In genomic region chr18:28523758-28524475, GRCh38 we compare ENCODE assay signal across 15 cellular contexts.
DNase-seq lines count a peak whose midpoint lies in the region; ATAC-seq, FAIRE-seq and TF ChIP-seq lines count a peak whose summit lies in the region.
"Had no signal": no experiment of that assay in that cellular context is flagged by ENCODE, and none has a peak within 500 bp of the region (broad histone marks: within the 10 kb centered on the region; RNA-seq: fewer than 3 reads in every experiment).

No MANE protein-coding gene starts in this region.

- POLR2A ChIA-PET in GM12878 (lab: Charles Lee) = interaction anchor here (0.7 kb wide), 2 partner anchors 31 to 142 kb away, joined by 3 to 6 read pairs; no protein-coding TSS in a partner anchor

- H4K91ac ChIP-seq in neuronal stem cell (ENCODE audit: low read depth, low read length, poor library complexity) = no peak overlapping the region

- intact Hi-C loops in GM12878 (cut with micrococcal nuclease; ENCODE audit: unreplicated experiment) = no loop called here
- intact Hi-C loops in activated naive CD4-positive, alpha-beta T cell treated with anti-CD3 and anti-CD28 coated beads for 36 hours (cut with micrococcal nuclease) = no loop called here

- WGBS in GM12878 (ENCODE audit: insufficient coverage, insufficient replicate concordance, low lambda C conversion rate, missing lambda C conversion rate) = 48% methylated on average over 10 of the region's 10 CpGs
- no CpG with 5 or more reads among the region's 10 CpGs for WGBS in neuronal stem cell (ENCODE audit: extremely low coverage in 2 of 2, insufficient read length in 2 of 2, insufficient replicate concordance in 1 of 2), 2 donors

- no peaks in the 10 kb centered on the region for H3K79me2 ChIP-seq in GM12878 (ENCODE audit: control insufficient read depth, insufficient read depth, low read length)

- no peak for TF ChIP-seq EP300 in GM12878 (IDR thresholded peaks at IDR 0.05; ENCODE audit: borderline replicate concordance in 1 of 2, control insufficient read depth in 1 of 2, low read depth in 2 of 2, low read length in 2 of 2)

- H3K27ac ChIP-seq in GM12878 (ENCODE audit: control insufficient read depth, insufficient read depth) (no peak overlapping the region), neuronal stem cell (replicated peaks; ENCODE audit: low read length) (peak overlapping the region; percentile 2)
- H3K27ac ChIP-seq: C4-2B, KMS-11 had no signal

- no peaks in the 10 kb centered on the region for H3K79me1 ChIP-seq in neuronal stem cell (ENCODE audit: low read depth, low read length)

- no peaks in the 10 kb centered on the region for H4K20me1 ChIP-seq in GM12878 (ENCODE audit: control insufficient read depth, insufficient read depth)

- FAIRE-seq in GM12878 (lab: Jason Lieb, UNC) = no peak
- FAIRE-seq: D721Med had no signal

- no peaks in the 10 kb centered on the region for H3K36me3 Mint-ChIP-seq in HFFc6 (ENCODE audit: low read depth)
- no peaks in the 10 kb centered on the region for H3K36me3 Mint-ChIP-seq in activated naive CD4-positive, alpha-beta T cell treated with anti-CD3 and anti-CD28 coated beads for 36 hours (ENCODE audit: low read depth)

- BruUV-seq in GM12878 (replicated peaks; lab: Mats Ljungman, UMichigan) = no TSS peak

- no peak overlapping the region for H2BK12ac ChIP-seq in neuronal stem cell (ENCODE audit: low read length)

- no peak overlapping the region for H3K4me3 ChIP-seq in GM12878
- H3K4me3 ChIP-seq in neuronal stem cell (ENCODE audit: low read length in 2 of 2) = no peak overlapping the region
- H3K4me3 ChIP-seq: HAP-1 had no signal

- no peak overlapping the region for H2BK5ac ChIP-seq in neuronal stem cell (ENCODE audit: low read length)

- no peak overlapping the region for H3K4me2 ChIP-seq in GM12878 (ENCODE audit: control insufficient read depth, insufficient read depth)
- no peak overlapping the region for H3K4me2 ChIP-seq in neuronal stem cell (ENCODE audit: insufficient read depth, low read length, poor library complexity, severe bottlenecking)
- H3K4me2 ChIP-seq: KMS-11 had no signal

- H3K4ac ChIP-seq in neuronal stem cell (ENCODE audit: low read length) = no peak overlapping the region

- H3K4me1 ChIP-seq in GM12878 (ENCODE audit: control insufficient read depth, insufficient read depth, low read length) (no peaks in the 10 kb centered on the region), neuronal stem cell (ENCODE audit: control insufficient read depth in 2 of 2, insufficient read depth in 1 of 2, low read depth in 1 of 2, low read length in 2 of 2) (peaks cover 5 to 25% of the 10 kb centered on the region in 2 donors)
- H3K4me1 ChIP-seq: Caco-2 had no signal

- H3K18ac ChIP-seq in neuronal stem cell (ENCODE audit: low read length) = no peak overlapping the region

- no peak overlapping the region for H2AK5ac ChIP-seq in neuronal stem cell (ENCODE audit: low read depth, low read length)

- H3K23ac ChIP-seq in neuronal stem cell (ENCODE audit: low read depth, low read length, poor library complexity) = no peak overlapping the region

- DNase-seq in HFFc6 (no peak), GM12878 (ENCODE audit: low read depth, low spot score) (no peak), neuronal stem cell (ENCODE audit: low spot score) (peak; percentile 23), T-helper 1 cell (no peak), DMS79 (lab: John Stamatoyannopoulos, UW) (no peak)
- DNase-seq in activated naive CD4-positive, alpha-beta T cell treated with anti-CD3 and anti-CD28 coated beads for 36 hours = no peak
- DNase-seq: AML-193; Caco-2; CD4-positive, alpha-beta T cell; GDM1 had no signal

- H3K4me3 Mint-ChIP-seq in HFFc6 = peak overlapping the region; percentile 51
- no peak overlapping the region for H3K4me3 Mint-ChIP-seq in activated naive CD4-positive, alpha-beta T cell treated with anti-CD3 and anti-CD28 coated beads for 36 hours
- H3K4me3 Mint-ChIP-seq: CD4-positive, alpha-beta T cell had no signal

- peaks cover 35% of the 10 kb centered on the region for H3K4me1 Mint-ChIP-seq in HFFc6 (ENCODE audit: low read depth)
- no peaks in the 10 kb centered on the region for H3K4me1 Mint-ChIP-seq in activated naive CD4-positive, alpha-beta T cell treated with anti-CD3 and anti-CD28 coated beads for 36 hours (ENCODE audit: low read depth)

- H3K36me3 ChIP-seq in GM12878 (ENCODE audit: control insufficient read depth in 2 of 2, insufficient read depth in 2 of 2, low read length in 1 of 2) (no peaks in the 10 kb centered on the region), neuronal stem cell (replicated peaks in 1 of 2; ENCODE audit: control insufficient read depth in 2 of 2, insufficient read depth in 2 of 2, low read length in 2 of 2) (no peaks in the 10 kb centered on the region)
- H3K36me3 ChIP-seq: HAP-1 had no signal

- no peaks in the 10 kb centered on the region for H3K9me3 Mint-ChIP-seq in HFFc6
- peaks cover 9% of the 10 kb centered on the region for H3K9me3 Mint-ChIP-seq in activated naive CD4-positive, alpha-beta T cell treated with anti-CD3 and anti-CD28 coated beads for 36 hours

- SMC1A ChIA-PET in GM12878 (lab: Charles Lee; ENCODE audit: uncharacterized antibody, unreplicated experiment) = interaction anchor here (0.8 to 1.0 kb wide), 2 partner anchors 11 to 41 kb away, joined by 3 read pairs; no protein-coding TSS in a partner anchor

- H2BK15ac ChIP-seq in neuronal stem cell (ENCODE audit: low read length) = no peak overlapping the region

- H3K9ac ChIP-seq in GM12878 (ENCODE audit: control insufficient read depth, insufficient read depth, low read length) (no peak overlapping the region), neuronal stem cell (ENCODE audit: low read depth, low read length, poor library complexity) (no peak overlapping the region)
- H3K9ac ChIP-seq: KMS-11 had no signal

- no peak for TF ChIP-seq POLR2A in GM12878 (IDR thresholded peaks at IDR 0.05; ENCODE audit: low read depth, low read length)

- H3K9me3 ChIP-seq in GM12878 (replicated peaks; ENCODE audit: control insufficient read depth, insufficient read depth, low read length) = no peaks in the 10 kb centered on the region; the same call in 2 of the 3 replicates
- H3K9me3 ChIP-seq in neuronal stem cell (replicated peaks in 1 of 2; ENCODE audit: control insufficient read depth in 2 of 2, insufficient read depth in 1 of 2, low read depth in 1 of 2, low read length in 2 of 2) = peaks cover 6 to 7% of the 10 kb centered on the region in 2 donors
- H3K9me3 ChIP-seq: Caco-2, HAP-1 had no signal

- CTCF ChIA-PET in GM12878 (lab: Yijun Ruan, JAX) = no interaction called here
- CTCF ChIA-PET in activated naive CD4-positive, alpha-beta T cell treated with anti-CD3 and anti-CD28 coated beads for 36 hours (lab: Charles Lee) = no interaction called here

- RAD21 ChIA-PET in GM12878 (lab: Charles Lee; ENCODE audit: unreplicated experiment) = no interaction called here

- no peak overlapping the region for H4K8ac ChIP-seq in neuronal stem cell (ENCODE audit: low read depth, low read length)

- H3K27me3 Mint-ChIP-seq in HFFc6 (ENCODE audit: insufficient read depth) = no peaks in the 10 kb centered on the region
- no peaks in the 10 kb centered on the region for H3K27me3 Mint-ChIP-seq in activated naive CD4-positive, alpha-beta T cell treated with anti-CD3 and anti-CD28 coated beads for 36 hours (ENCODE audit: low read depth)
- H3K27me3 Mint-ChIP-seq: CD4-positive, alpha-beta T cell had no signal

- H2AFZ ChIP-seq in GM12878 (ENCODE audit: control insufficient read depth, low read depth, low read length) = no peak overlapping the region
- H2AFZ ChIP-seq in neuronal stem cell (ENCODE audit: low read length) = peak overlapping the region; percentile 36

- TF ChIP-seq CTCF in HFFc6 (IDR thresholded peaks at IDR 0.05) = no peak
- no peak for TF ChIP-seq CTCF in GM12878 (IDR thresholded peaks at IDR 0.05 in 2 of 3, conservative IDR thresholded peaks at IDR 0.05 in 1 of 3; ENCODE audit: control insufficient read depth in 2 of 3, extremely low read depth in 1 of 3, insufficient read depth in 1 of 3, low read depth in 3 of 3, low read length in 3 of 3)

- in situ Hi-C loops in GM12878 (cut with MboI) = no loop called here

- no peak overlapping the region for H2BK120ac ChIP-seq in neuronal stem cell (ENCODE audit: low read depth, low read length)

- H3K27me3 ChIP-seq in GM12878 (replicated peaks in 1 of 2; ENCODE audit: control insufficient read depth in 2 of 2, insufficient read depth in 2 of 2, low read length in 1 of 2) (no peaks in the 10 kb centered on the region), neuronal stem cell (ENCODE audit: control insufficient read depth in 3 of 3, insufficient read depth in 3 of 3, low read depth in 1 of 3, low read length in 3 of 3) (no peaks in the 10 kb centered on the region)

- no peak overlapping the region for H3K14ac ChIP-seq in neuronal stem cell (ENCODE audit: low read length)

- TF ChIP-seq RAD21 in GM12878 (IDR thresholded peaks at IDR 0.05; ENCODE audit: insufficient read depth, low read depth, low read length) = no peak

- ATAC-seq in GM18867 (IDR thresholded peaks at IDR 0.05; ENCODE audit: unreplicated experiment) (peak; percentile 51), GM12878 (peak; percentile 40; the same call in 1 of the 3 replicates)

- no peak overlapping the region for H3K27ac Mint-ChIP-seq in HFFc6
- H3K27ac Mint-ChIP-seq in activated naive CD4-positive, alpha-beta T cell treated with anti-CD3 and anti-CD28 coated beads for 36 hours = no peak overlapping the region
- H3K27ac Mint-ChIP-seq: CD4-positive, alpha-beta T cell had no signal

TF ChIP-seq in GM12878, 131 proteins besides CTCF, POLR2A, EP300 and RAD21:
- no peak for TF ChIP-seq NR2C1 (IDR thresholded peaks at IDR 0.05)
- no peak for TF ChIP-seq FOXK2 (IDR thresholded peaks at IDR 0.05)
- no peak for TF ChIP-seq SUZ12 (IDR thresholded peaks at IDR 0.05; ENCODE audit: unreplicated experiment)
- TF ChIP-seq BMI1 (IDR thresholded peaks at IDR 0.05; ENCODE audit: borderline replicate concordance) = no peak
- no peak for TF ChIP-seq CEBPB (IDR thresholded peaks at IDR 0.05; ENCODE audit: borderline replicate concordance in 1 of 2, low read depth in 2 of 2, low read length in 2 of 2)
- TF ChIP-seq MEF2A (IDR thresholded peaks at IDR 0.05; ENCODE audit: insufficient read depth, low read depth, low read length) = no peak
- no peak for TF ChIP-seq E2F4 (IDR thresholded peaks at IDR 0.05; ENCODE audit: low read depth, low read length)
- no peak for TF ChIP-seq TBL1XR1 (IDR thresholded peaks at IDR 0.05; ENCODE audit: low read depth, low read length)
